In the genomic region with DNA sequence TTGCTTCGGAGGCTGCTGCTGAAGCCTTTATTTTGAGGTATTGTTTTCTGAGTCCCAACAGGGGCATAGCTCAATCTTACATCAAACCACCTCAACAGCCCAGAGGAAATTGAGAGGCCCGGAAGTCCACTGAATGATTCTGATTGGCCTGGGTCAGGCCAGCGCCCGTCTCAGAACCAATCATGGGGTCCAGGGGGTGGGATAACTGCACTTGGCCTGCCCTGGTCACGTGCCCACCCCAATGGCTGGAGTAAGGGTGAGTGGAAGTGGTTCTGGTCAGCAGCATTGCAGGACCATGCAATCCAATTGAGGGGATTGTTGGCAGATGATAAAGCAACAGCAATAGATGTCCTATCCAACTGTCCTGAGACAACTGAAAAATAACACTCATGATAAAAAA, we compare ENCODE assay signal across 19 cellular contexts.
"Had no signal": no experiment of that assay in that cellular context is flagged by ENCODE, and none has a peak within 500 bp of the region (broad histone marks: within the 10 kb centered on the region; RNA-seq: fewer than 3 reads in every experiment).

No MANE protein-coding gene starts in this region.

- H3K9me3 ChIP-seq: esophagus muscularis mucosa, lower lobe of right lung, thoracic aorta, upper lobe of right lung had no signal

- H3K36me3 ChIP-seq: esophagus muscularis mucosa, lower lobe of right lung, thoracic aorta, upper lobe of right lung had no signal

- DNase-seq: activated CD4-positive, alpha-beta memory T cell treated with anti-CD3 and anti-CD28 coated beads, Interleukin-2, amount 10 ng/mL, durations not matched to agents 7 days and 5 days; activated CD4-positive, alpha-beta T cell treated with anti-CD3 and anti-CD28 coated beads, Interleukin-2, amount 10 ng/mL, durations not matched to agents 24 days and 14 days; activated effector memory CD4-positive, alpha-beta T cell treated with anti-CD3 and anti-CD28 coated beads, Interleukin-2, amount 50 U/mL, for 16 hours; activated naive CD4-positive, alpha-beta T cell treated with anti-CD3 and anti-CD28 coated beads, Interleukin-2, amount 50 U/mL, for 16 hours; activated naive CD8-positive, alpha-beta T cell treated with anti-CD3 and anti-CD28 coated beads, Interleukin-2, amount 50 U/mL, for 24 hours; cerebellar nuclear complex; hypothalamus; left colon; lower lobe of right lung; naive thymus-derived CD4-positive, alpha-beta T cell; posterior cingulate gyrus; stimulated activated CD4-positive, alpha-beta T cell treated with anti-CD3 and anti-CD28 coated beads, Interleukin-2, amount 100 ng/mL, for 48 hours; stimulated activated CD8-positive, alpha-beta memory T cell treated with anti-CD3 and anti-CD28 coated beads, Interleukin-4, amount 100 ng/mL, for 48 hours; stimulated activated naive B cell treated with anti-CD40 and anti-IgM and Interleukin-4, amounts not matched to agents 10 μg/mL and 1 μg/mL and 100 μg/mL, for 72 hours; upper lobe of right lung had no signal

- ATAC-seq: activated CD4-positive, CD25-positive, alpha-beta regulatory T cell treated with anti-CD3 and anti-CD28 coated beads, Interleukin-2, amount 50 U/mL, for 24 hours; activated naive CD8-positive, alpha-beta T cell treated with anti-CD3 and anti-CD28 coated beads, Interleukin-2, amount 50 U/mL, for 24 hours; left colon; naive thymus-derived CD4-positive, alpha-beta T cell; stimulated activated naive B cell treated with anti-CD40 and anti-IgM and Interleukin-4, amounts not matched to agents 10 μg/mL and 1 μg/mL and 100 μg/mL, for 72 hours; upper lobe of right lung had no signal

- H3K27ac ChIP-seq: coronary artery, esophagus muscularis mucosa, lower lobe of right lung, thoracic aorta, upper lobe of right lung had no signal

- H3K4me3 ChIP-seq: coronary artery, esophagus muscularis mucosa, lower lobe of right lung, thoracic aorta, upper lobe of right lung had no signal

- H3K27me3 ChIP-seq: esophagus muscularis mucosa, upper lobe of right lung had no signal

- H3K4me1 ChIP-seq: esophagus muscularis mucosa, lower lobe of right lung, upper lobe of right lung had no signal
